In the genomic region with DNA sequence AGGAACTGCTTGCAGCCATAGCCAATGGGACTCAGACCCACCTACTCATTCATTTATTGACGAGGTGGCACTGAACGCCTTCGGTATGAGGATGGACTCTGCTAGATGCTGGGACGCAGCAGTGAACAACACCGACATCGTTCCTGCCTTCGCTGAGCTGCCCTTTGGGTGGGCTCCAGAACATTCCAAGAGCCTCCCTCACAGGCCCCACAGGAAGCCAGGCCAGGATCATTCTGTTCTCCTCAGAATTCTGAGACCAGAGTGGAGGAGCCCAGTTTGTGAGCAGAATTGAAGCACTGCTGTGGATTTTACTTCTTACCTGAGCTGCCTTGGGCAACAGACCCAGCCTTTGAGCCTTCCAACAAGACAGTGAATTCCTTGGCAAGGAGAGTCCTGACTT, we compare ENCODE assay signal across 16 cellular contexts.
DNase-seq lines count a peak whose midpoint lies in the region; ATAC-seq and TF ChIP-seq lines count a peak whose summit lies in the region.
"Had no signal": no experiment of that assay in that cellular context is flagged by ENCODE, and none has a peak within 500 bp of the region (broad histone marks: within the 10 kb centered on the region; RNA-seq: fewer than 3 reads in every experiment).

No MANE protein-coding gene starts in this region.

- H3K36me3 Mint-ChIP-seq in activated naive CD4-positive, alpha-beta T cell treated with anti-CD3 and anti-CD28 coated beads, Interleukin-2, amount 50 U/mL, for 72 hours = no peaks in the 10 kb centered on the region
- H3K36me3 Mint-ChIP-seq: naive B cell; stimulated activated memory B cell treated with anti-CD40 and anti-IgM and Interleukin-4, amounts not matched to agents 10 μg/mL and 1 μg/mL and 100 μg/mL, for 72 hours had no signal

- H3K9ac ChIP-seq in stomach smooth muscle (ENCODE audit: low read length in 2 of 2) = peak overlapping the region in 1 of 2 donors; percentile 47

- H3K36me3 ChIP-seq in stomach smooth muscle (ENCODE audit: control insufficient read depth in 2 of 2, insufficient read depth in 2 of 2, low read length in 2 of 2) (no peaks in the 10 kb centered on the region), right lobe of liver (no peaks in the 10 kb centered on the region)

- H3K9me3 Mint-ChIP-seq in activated naive CD4-positive, alpha-beta T cell treated with anti-CD3 and anti-CD28 coated beads, Interleukin-2, amount 50 U/mL, for 72 hours = no peaks in the 10 kb centered on the region
- H3K9me3 Mint-ChIP-seq: activated T-helper 1 cell treated with anti-CD3 and anti-CD28 coated beads, Interleukin-12 subunit alpha, Interleukin-12 subunit beta, Interleukin-2, Interleukin-4 antibody, amounts not matched to agents 30 ng/mL and 10 ng/mL and 1 ng/mL, durations not matched to agents 14 hours and 24 hours and 36 hours; effector memory CD8-positive, alpha-beta T cell had no signal

- H3K4me1 ChIP-seq in stomach smooth muscle (ENCODE audit: control insufficient read depth, insufficient read depth, low read length) = peaks cover 42% of the 10 kb centered on the region
- no peaks in the 10 kb centered on the region for H3K4me1 ChIP-seq in right lobe of liver

- peak overlapping the region in 1 of 2 donors; percentile 8 for H3K4me3 ChIP-seq in stomach smooth muscle (ENCODE audit: low read length in 2 of 2)
- H3K4me3 ChIP-seq in right lobe of liver = no peak overlapping the region

- H3K9me3 ChIP-seq in stomach smooth muscle (ENCODE audit: control insufficient read depth in 2 of 2, low read length in 2 of 2) (no peaks in the 10 kb centered on the region), right lobe of liver (no peaks in the 10 kb centered on the region)

- no peak overlapping the region for H3K27ac Mint-ChIP-seq in activated naive CD4-positive, alpha-beta T cell treated with anti-CD3 and anti-CD28 coated beads, Interleukin-2, amount 50 U/mL, for 72 hours
- H3K27ac Mint-ChIP-seq: effector memory CD8-positive, alpha-beta T cell; naive B cell; stimulated activated memory B cell treated with anti-CD40 and anti-IgM and Interleukin-4, amounts not matched to agents 10 μg/mL and 1 μg/mL and 100 μg/mL, for 72 hours had no signal

- no peak for TF ChIP-seq POLR2A in right lobe of liver (IDR thresholded peaks at IDR 0.05)

- intact Hi-C loops in right lobe of liver (cut with DNase I) = no loop called here

- TF ChIP-seq CTCF in right lobe of liver (IDR thresholded peaks at IDR 0.05) = no peak

- H3K27ac ChIP-seq in cingulate gyrus (ENCODE audit: low read depth, low read length) (peak overlapping the region; percentile 85), stomach smooth muscle (ENCODE audit: low read length) (peak overlapping the region; percentile 74), right lobe of liver (no peak overlapping the region)

- DNase-seq in EL (peak; percentile 18), iris pigment epithelial cell (ENCODE audit: low read depth) (peak; percentile 36), NCI-H446 treated with DMSO at 0.1 percent for 48 hours (lab: John Stamatoyannopoulos, UW) (no peak), right lobe of liver (no peak)
- no peak for DNase-seq in activated naive CD4-positive, alpha-beta T cell treated with anti-CD3 and anti-CD28 coated beads, Interleukin-2, amount 50 U/mL, for 72 hours (ENCODE audit: low spot score in 2 of 2)
- DNase-seq: activated CD4-positive, alpha-beta T cell treated with anti-CD3 and anti-CD28 coated beads for 4 hours; effector memory CD8-positive, alpha-beta T cell; kidney; naive B cell; NCI-H187; NCI-H526 treated with DMSO at 0.1 percent for 48 hours had no signal

- WGBS in right lobe of liver (ENCODE audit: insufficient coverage, low coverage, low lambda C conversion rate, missing lambda C conversion rate) = 70% methylated on average over 6 of the region's 7 CpGs

- H3K27me3 ChIP-seq in stomach smooth muscle (ENCODE audit: control insufficient read depth in 1 of 2, insufficient read depth in 2 of 2, low read length in 2 of 2) = no peaks in the 10 kb centered on the region
- H3K27me3 ChIP-seq in right lobe of liver = no peaks in the 10 kb centered on the region

- no peak for ATAC-seq in activated naive CD4-positive, alpha-beta T cell treated with anti-CD3 and anti-CD28 coated beads, Interleukin-2, amount 50 U/mL, for 72 hours
- ATAC-seq in HG03280 (IDR thresholded peaks at IDR 0.05; ENCODE audit: unreplicated experiment) (no peak), right lobe of liver (no peak)
- ATAC-seq: effector memory CD8-positive, alpha-beta T cell; stimulated activated memory B cell treated with anti-CD40 and anti-IgM and Interleukin-4, amounts not matched to agents 10 μg/mL and 1 μg/mL and 100 μg/mL, for 72 hours had no signal

Comparison
In these comparisons a context has a peak if more than half of its experiments do, and no peak if none do; other contexts are left out.
1. DNase-seq: peak in EL (single experiment) and iris pigment epithelial cell (single experiment); none in NCI-H446 treated with DMSO at 0.1 percent for 48 hours (single experiment), activated naive CD4-positive, alpha-beta T cell treated with anti-CD3 and anti-CD28 coated beads, Interleukin-2, amount 50 U/mL, for 72 hours (0 of 2) and right lobe of liver (0 of 3).
2. H3K27ac ChIP-seq: peak in cingulate gyrus (single experiment) and stomach smooth muscle (single experiment); none in right lobe of liver (0 of 3).